ENCODE assay signal across 17 cellular contexts in genomic region chr20:10125757-10126156, GRCh38.
"Had no signal": no experiment of that assay in that cellular context is flagged by ENCODE, and none has a peak within 500 bp of the region (broad histone marks: within the 10 kb centered on the region; RNA-seq: fewer than 3 reads in every experiment).

No MANE protein-coding gene starts in this region.

- H3K9me3 ChIP-seq: prostate gland had no signal

- H3K4me3 ChIP-seq: heart right ventricle, left ventricle myocardium inferior, prostate gland, suprapubic skin had no signal

- H3K36me3 ChIP-seq: brain microvascular endothelial cell, heart right ventricle, left ventricle myocardium inferior, prostate gland, suprapubic skin had no signal

- H3K27ac ChIP-seq: brain microvascular endothelial cell, heart right ventricle, left ventricle myocardium inferior, prostate gland, suprapubic skin had no signal

- DNase-seq: activated CD4-positive, alpha-beta T cell treated with anti-CD3 and anti-CD28 coated beads, Interleukin-2, amount 10 ng/mL, durations not matched to agents 7 days and 5 days; activated CD4-positive, CD25-positive, alpha-beta regulatory T cell; activated CD8-positive, alpha-beta memory T cell treated with anti-CD3 and anti-CD28 coated beads for 24 hours; activated naive CD4-positive, alpha-beta T cell treated with anti-CD3 and anti-CD28 coated beads for 36 hours; brain microvascular endothelial cell; effector memory CD4-positive, alpha-beta T cell; foreskin melanocyte; heart right ventricle; left ventricle myocardium inferior; mesendoderm; occipital lobe; stimulated activated CD4-positive, alpha-beta T cell treated with anti-CD3 and anti-CD28 coated beads, Interleukin-4, amount 100 ng/mL, for 1 hour; stimulated activated CD8-positive, alpha-beta memory T cell treated with anti-CD3 and anti-CD28 coated beads, Interleukin-4, amount 100 ng/mL, for 48 hours; stimulated activated naive CD8-positive, alpha-beta T cell treated with anti-CD3 and anti-CD28 coated beads, Interleukin-15, Interleukin-2, amounts not matched to agents 100 U/mL and 50 U/mL, for 24 hours had no signal

- H3K4me1 ChIP-seq: heart right ventricle, left ventricle myocardium inferior, prostate gland, suprapubic skin had no signal

- H3K27me3 ChIP-seq: brain microvascular endothelial cell, heart right ventricle, suprapubic skin had no signal

- ATAC-seq: heart right ventricle; sciatic nerve; stimulated activated naive CD8-positive, alpha-beta T cell treated with anti-CD3 and anti-CD28 coated beads, Interleukin-15, Interleukin-2, amounts not matched to agents 100 U/mL and 50 U/mL, for 24 hours had no signal
